In genomic region chr14:89493877-89494634, GRCh38 we compare ENCODE assay signal across 8 cellular contexts.
A peak's percentile ranks its signal among the peaks of the same experiment; 100 is the strongest.
DNase-seq lines count a peak whose midpoint lies in the region; ATAC-seq and TF ChIP-seq lines count a peak whose summit lies in the region.

No MANE protein-coding gene starts in this region.

- in situ Hi-C loops in G401 (cut with HindIII; ENCODE audit: low sequenced_read_pairs), result no loop called here

- H3K4me3 ChIP-seq in colonic mucosa, result no peak overlapping the region

- H3K4me1 Mint-ChIP-seq in activated T-helper 17 cell treated with anti-CD3 and anti-CD28 coated beads, Interleukin-2, amount 50 U/mL, for 72 hours, result peaks cover 9% of the 10 kb centered on the region

- H3K36me3 Mint-ChIP-seq in activated T-helper 17 cell treated with anti-CD3 and anti-CD28 coated beads, Interleukin-2, amount 50 U/mL, for 72 hours (ENCODE audit: low read depth), result no peaks in the 10 kb centered on the region

- no peaks in the 10 kb centered on the region for H3K9me3 Mint-ChIP-seq in activated T-helper 17 cell treated with anti-CD3 and anti-CD28 coated beads, Interleukin-2, amount 50 U/mL, for 72 hours

- DNase-seq in G401 (ENCODE audit: low spot score) (peak; percentile 90), glomerular visceral epithelial cell (ENCODE audit: extremely low spot score) (peak; percentile 97), AML-193 (lab: John Stamatoyannopoulos, UW) (no peak), colonic mucosa (no peak)
- DNase-seq in activated CD4-positive, alpha-beta T cell treated with anti-CD3 and anti-CD28 coated beads, Interleukin-2, amount 50 U/mL, for 4 hours, result no peak

- no peaks in the 10 kb centered on the region for H3K9me3 ChIP-seq in colonic mucosa

- no peaks in the 10 kb centered on the region for H3K4me1 ChIP-seq in colonic mucosa

- no peak for TF ChIP-seq CTCF in colonic mucosa (IDR thresholded peaks at IDR 0.05)

- H3K27me3 Mint-ChIP-seq in activated T-helper 17 cell treated with anti-CD3 and anti-CD28 coated beads, Interleukin-2, amount 50 U/mL, for 72 hours, result no peaks in the 10 kb centered on the region

- no peak overlapping the region for H3K27ac Mint-ChIP-seq in activated T-helper 17 cell treated with anti-CD3 and anti-CD28 coated beads, Interleukin-2, amount 50 U/mL, for 72 hours

- no peaks in the 10 kb centered on the region for H3K36me3 ChIP-seq in colonic mucosa

- no peak overlapping the region for H3K4me3 Mint-ChIP-seq in activated T-helper 17 cell treated with anti-CD3 and anti-CD28 coated beads, Interleukin-2, amount 50 U/mL, for 72 hours

- H3K9ac ChIP-seq in colonic mucosa (ENCODE audit: low read depth in 2 of 2, low read length in 2 of 2), result no peak overlapping the region

- H3K27me3 ChIP-seq in colonic mucosa, result no peaks in the 10 kb centered on the region

- intact Hi-C loops in colonic mucosa (cut with DNase I), result no loop called here

- no peak overlapping the region for H3K27ac ChIP-seq in colonic mucosa

- ATAC-seq in GM19468 (IDR thresholded peaks at IDR 0.05; ENCODE audit: extremely low read depth, unreplicated experiment) (peak; percentile 86), HG03354 (IDR thresholded peaks at IDR 0.05; ENCODE audit: poor library complexity, severe bottlenecking, unreplicated experiment) (peak; percentile 99)
- no peak for ATAC-seq in activated T-helper 17 cell treated with anti-CD3 and anti-CD28 coated beads, Interleukin-2, amount 50 U/mL, for 72 hours (replicated peaks)

Comparison
In these comparisons a context has a peak if more than half of its experiments do, and no peak if none do; other contexts are left out.
1. DNase-seq: peak in G401 (single experiment) and glomerular visceral epithelial cell (single experiment); none in activated CD4-positive, alpha-beta T cell treated with anti-CD3 and anti-CD28 coated beads, Interleukin-2, amount 50 U/mL, for 4 hours (0 of 2), AML-193 (0 of 2) and colonic mucosa (single experiment).